In the genomic region with DNA sequence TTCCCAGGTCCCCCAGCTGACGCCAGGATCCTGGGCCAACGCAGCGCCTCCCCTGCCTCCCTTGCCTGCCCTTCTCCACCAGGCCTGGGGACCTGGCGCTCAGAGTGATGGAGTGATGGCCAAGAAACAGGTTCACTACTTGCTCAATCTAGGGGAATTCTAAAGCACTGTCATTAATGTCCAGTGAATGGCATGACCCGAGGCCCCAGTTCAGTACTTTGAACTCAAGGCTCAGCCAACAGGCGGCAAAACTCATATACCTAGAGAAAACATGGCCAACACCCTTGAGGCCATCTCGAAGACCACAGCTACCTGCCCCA, we compare ENCODE assay signal across 16 cellular contexts.
"Had no signal": no experiment of that assay in that cellular context is flagged by ENCODE, and none has a peak within 500 bp of the region (broad histone marks: within the 10 kb centered on the region; RNA-seq: fewer than 3 reads in every experiment).

No MANE protein-coding gene starts in this region.

- ATAC-seq: activated naive CD8-positive, alpha-beta T cell treated with anti-CD3 and anti-CD28 coated beads, Interleukin-2, amount 50 U/mL, for 24 hours; gastroesophageal sphincter; natural killer cell had no signal

- H3K27ac ChIP-seq: SK-N-MC had no signal

- DNase-seq: activated CD4-positive, alpha-beta T cell treated with anti-CD3 and anti-CD28 coated beads, Interleukin-2, amount 50 U/mL, for 1 hour; activated CD8-positive, alpha-beta memory T cell treated with anti-CD3 and anti-CD28 coated beads for 24 hours; activated naive CD4-positive, alpha-beta T cell; activated naive CD8-positive, alpha-beta T cell treated with anti-CD3 and anti-CD28 coated beads, Interleukin-2, amount 50 U/mL, for 24 hours; aorta; dermis blood vessel endothelial cell; heart right ventricle; left ventricle myocardium superior; mesenchymal stem cell; natural killer cell; occipital lobe; sigmoid colon; stimulated activated CD4-positive, alpha-beta T cell treated with anti-CD3 and anti-CD28 coated beads, Interleukin-1b, Interleukin-23, amount 100 ng/mL, for 48 hours; transverse colon had no signal

- H3K36me3 ChIP-seq: transverse colon had no signal

- H3K9me3 ChIP-seq: gastroesophageal sphincter, heart right ventricle, sigmoid colon, transverse colon had no signal

- H3K27me3 ChIP-seq: gastroesophageal sphincter, heart right ventricle, sigmoid colon, transverse colon had no signal

- H3K4me3 ChIP-seq: gastroesophageal sphincter, heart right ventricle, sigmoid colon, SK-N-MC, transverse colon had no signal
